Comparison of ENCODE assay signal across 10 cellular contexts in genomic region chr5:179410291-179411160, GRCh38.
"Had no signal": no experiment of that assay in that cellular context is flagged by ENCODE, and none has a peak within 500 bp of the region (broad histone marks: within the 10 kb centered on the region; RNA-seq: fewer than 3 reads in every experiment).

No MANE protein-coding gene starts in this region.

- H3K4me1 ChIP-seq: gastrocnemius medialis had no signal

- H3K4me3 Mint-ChIP-seq: nephron progenitor cell; stimulated activated naive CD8-positive, alpha-beta T cell treated with anti-CD3 and anti-CD28 coated beads, Interleukin-15, Interleukin-2, amounts not matched to agents 100 ng/mL and 50 ng/mL, for 24 hours; T-helper 17 cell had no signal

- H3K27me3 Mint-ChIP-seq: stimulated activated naive CD8-positive, alpha-beta T cell treated with anti-CD3 and anti-CD28 coated beads, Interleukin-15, Interleukin-2, amounts not matched to agents 100 ng/mL and 50 ng/mL, for 24 hours had no signal

- H3K4me3 ChIP-seq: cardiac muscle cell, gastrocnemius medialis, ovary had no signal

- H3K27ac ChIP-seq: cardiac muscle cell, gastrocnemius medialis, ovary had no signal

- H3K9me3 ChIP-seq: gastrocnemius medialis, ovary had no signal

- H3K27ac Mint-ChIP-seq: nephron progenitor cell; stimulated activated naive CD8-positive, alpha-beta T cell treated with anti-CD3 and anti-CD28 coated beads, Interleukin-15, Interleukin-2, amounts not matched to agents 100 ng/mL and 50 ng/mL, for 24 hours; T-helper 17 cell had no signal

- DNase-seq: activated naive CD4-positive, alpha-beta T cell treated with Interleukin-2 at 50 U/mL for 16 hours; cortex of kidney; effector CD8-positive, alpha-beta T cell; gastrocnemius medialis; nephron progenitor cell; ovary; stimulated activated CD4-positive, alpha-beta T cell treated with anti-CD3 and anti-CD28 coated beads, Interleukin-4, amount 100 ng/mL, for 1 hour; T-helper 17 cell had no signal

- H3K27me3 ChIP-seq: cardiac muscle cell, ovary had no signal

- H3K9me3 Mint-ChIP-seq: stimulated activated naive CD8-positive, alpha-beta T cell treated with anti-CD3 and anti-CD28 coated beads, Interleukin-15, Interleukin-2, amounts not matched to agents 100 ng/mL and 50 ng/mL, for 24 hours had no signal

- H3K36me3 ChIP-seq: cardiac muscle cell, gastrocnemius medialis, ovary had no signal
